8 cellular contexts compared by ENCODE assay signal in genomic region chr10:62018141-62018911, GRCh38.
DNase-seq lines count a peak whose midpoint lies in the region; ATAC-seq lines count a peak whose summit lies in the region.

No MANE protein-coding gene starts in this region.

- H4K5ac ChIP-seq in mesendoderm (ENCODE audit: low read length) = no peak overlapping the region

- no peak overlapping the region for H3K18ac ChIP-seq in mesendoderm (ENCODE audit: low read length)

- H3K79me2 ChIP-seq in mesendoderm (ENCODE audit: control insufficient read depth, insufficient read depth, low read length) = no peaks in the 10 kb centered on the region

- POLR2A ChIA-PET in activated CD4-positive, alpha-beta memory T cell treated with anti-CD3 and anti-CD28 coated beads for 36 hours (lab: Charles Lee) = interaction anchor here (0.6 to 8.9 kb wide), 8 partner anchors 11 to 75 kb away, joined by 3 to 163 read pairs (median 8); no protein-coding TSS in a partner anchor

- H3K27ac ChIP-seq in mesendoderm (ENCODE audit: low read depth, low read length) = no peak overlapping the region

- H2BK5ac ChIP-seq in mesendoderm (ENCODE audit: low read length) = no peak overlapping the region

- no peaks in the 10 kb centered on the region for H3K79me1 ChIP-seq in mesendoderm (ENCODE audit: low read length)

- CTCF ChIA-PET in activated CD4-positive, alpha-beta memory T cell treated with anti-CD3 and anti-CD28 coated beads for 36 hours (lab: Charles Lee) = interaction anchor here (1.1 to 9.1 kb wide), 4 partner anchors 21 to 115 kb away, joined by 3 to 80 read pairs (median 4); no protein-coding TSS in a partner anchor

- no peak for DNase-seq in stimulated activated naive CD8-positive, alpha-beta T cell treated with anti-CD3 and anti-CD28 coated beads, Interleukin-15, Interleukin-2, amounts not matched to agents 100 U/mL and 50 U/mL, for 24 hours
- no peak for DNase-seq in activated CD4-positive, alpha-beta memory T cell treated with anti-CD3 and anti-CD28 coated beads for 36 hours
- DNase-seq in mesendoderm (no peak), foreskin melanocyte (no peak)
- DNase-seq in effector memory CD8-positive, alpha-beta T cell = no peak

- peak overlapping the region; percentile 98 for H3K27ac Mint-ChIP-seq in stimulated activated naive CD8-positive, alpha-beta T cell treated with anti-CD3 and anti-CD28 coated beads, Interleukin-15, Interleukin-2, amounts not matched to agents 100 ng/mL and 50 ng/mL, for 24 hours
- peak overlapping the region; percentile 96 for H3K27ac Mint-ChIP-seq in activated CD4-positive, alpha-beta memory T cell treated with anti-CD3 and anti-CD28 coated beads for 36 hours
- H3K27ac Mint-ChIP-seq in effector memory CD8-positive, alpha-beta T cell = no peak overlapping the region

- H4K8ac ChIP-seq in mesendoderm (ENCODE audit: low read depth, low read length) = no peak overlapping the region

- peaks cover 58% of the 10 kb centered on the region for H3K36me3 Mint-ChIP-seq in stimulated activated naive CD8-positive, alpha-beta T cell treated with anti-CD3 and anti-CD28 coated beads, Interleukin-15, Interleukin-2, amounts not matched to agents 100 ng/mL and 50 ng/mL, for 24 hours (ENCODE audit: low read depth)
- H3K36me3 Mint-ChIP-seq in activated CD4-positive, alpha-beta memory T cell treated with anti-CD3 and anti-CD28 coated beads for 36 hours = peaks cover 40% of the 10 kb centered on the region
- H3K36me3 Mint-ChIP-seq in effector memory CD8-positive, alpha-beta T cell (ENCODE audit: insufficient read depth) = no peaks in the 10 kb centered on the region

- no peak overlapping the region for H3K4me2 ChIP-seq in mesendoderm (ENCODE audit: low read length)

- no peaks in the 10 kb centered on the region for H3K27me3 ChIP-seq in mesendoderm (ENCODE audit: insufficient read depth, low read length, poor library complexity)

- peaks cover 70% of the 10 kb centered on the region for H3K4me1 Mint-ChIP-seq in stimulated activated naive CD8-positive, alpha-beta T cell treated with anti-CD3 and anti-CD28 coated beads, Interleukin-15, Interleukin-2, amounts not matched to agents 100 ng/mL and 50 ng/mL, for 24 hours (ENCODE audit: low read depth)
- H3K4me1 Mint-ChIP-seq in activated CD4-positive, alpha-beta memory T cell treated with anti-CD3 and anti-CD28 coated beads for 36 hours (ENCODE audit: low read depth) = peaks cover 79% of the 10 kb centered on the region
- peaks cover 14 to 46% of the 10 kb centered on the region in 2 donors for H3K4me1 Mint-ChIP-seq in effector memory CD8-positive, alpha-beta T cell (ENCODE audit: low read depth in 2 of 2)

- H3K23ac ChIP-seq in mesendoderm (ENCODE audit: low read length) = no peak overlapping the region

- peaks cover 12% of the 10 kb centered on the region for H3K4me1 ChIP-seq in mesendoderm (ENCODE audit: control insufficient read depth, low read depth, low read length)

- H3K4me3 Mint-ChIP-seq in stimulated activated naive CD8-positive, alpha-beta T cell treated with anti-CD3 and anti-CD28 coated beads, Interleukin-15, Interleukin-2, amounts not matched to agents 100 ng/mL and 50 ng/mL, for 24 hours = peak overlapping the region; percentile 19
- no peak overlapping the region for H3K4me3 Mint-ChIP-seq in activated CD4-positive, alpha-beta memory T cell treated with anti-CD3 and anti-CD28 coated beads for 36 hours
- no peak overlapping the region for H3K4me3 Mint-ChIP-seq in effector memory CD8-positive, alpha-beta T cell

- H3K4me3 ChIP-seq in mesendoderm (ENCODE audit: low read length) = no peak overlapping the region

- H3K36me3 ChIP-seq in mesendoderm (ENCODE audit: control insufficient read depth, insufficient read depth, low read length) = no peaks in the 10 kb centered on the region

- no peak overlapping the region for H2BK15ac ChIP-seq in mesendoderm (replicated peaks; ENCODE audit: low read depth)

- no peak overlapping the region for H3K4ac ChIP-seq in mesendoderm (ENCODE audit: low read depth, low read length)

- no peak for ATAC-seq in stimulated activated naive CD8-positive, alpha-beta T cell treated with anti-CD3 and anti-CD28 coated beads, Interleukin-15, Interleukin-2, amounts not matched to agents 100 U/mL and 50 U/mL, for 24 hours
- ATAC-seq in effector memory CD8-positive, alpha-beta T cell (replicated peaks) = no peak
- no peak for ATAC-seq in GM21723 (IDR thresholded peaks at IDR 0.05; ENCODE audit: unreplicated experiment)
- ATAC-seq in HG03460 (IDR thresholded peaks at IDR 0.05; ENCODE audit: unreplicated experiment) = no peak

- intact Hi-C loops in activated CD4-positive, alpha-beta memory T cell treated with anti-CD3 and anti-CD28 coated beads for 36 hours (cut with micrococcal nuclease) = no loop called here

- H3K9ac ChIP-seq in mesendoderm (ENCODE audit: low read length) = no peak overlapping the region

- no peak overlapping the region for H3K56ac ChIP-seq in mesendoderm (ENCODE audit: low read length)

- no CpG with 5 or more reads among the region's 9 CpGs for WGBS in mesendoderm (ENCODE audit: extremely low coverage, insufficient coverage, low lambda C conversion rate)

- H2BK120ac ChIP-seq in mesendoderm (ENCODE audit: low read depth, low read length) = peak overlapping the region; percentile 61

- H2AK5ac ChIP-seq in mesendoderm (ENCODE audit: low read length) = no peak overlapping the region

- H3K9me3 Mint-ChIP-seq in stimulated activated naive CD8-positive, alpha-beta T cell treated with anti-CD3 and anti-CD28 coated beads, Interleukin-15, Interleukin-2, amounts not matched to agents 100 ng/mL and 50 ng/mL, for 24 hours = peaks cover 13% of the 10 kb centered on the region
- H3K9me3 Mint-ChIP-seq in activated CD4-positive, alpha-beta memory T cell treated with anti-CD3 and anti-CD28 coated beads for 36 hours = peaks cover 5% of the 10 kb centered on the region
- H3K9me3 Mint-ChIP-seq in effector memory CD8-positive, alpha-beta T cell = no peaks in the 10 kb centered on the region

- H3K27me3 Mint-ChIP-seq in stimulated activated naive CD8-positive, alpha-beta T cell treated with anti-CD3 and anti-CD28 coated beads, Interleukin-15, Interleukin-2, amounts not matched to agents 100 ng/mL and 50 ng/mL, for 24 hours = no peaks in the 10 kb centered on the region
- H3K27me3 Mint-ChIP-seq in activated CD4-positive, alpha-beta memory T cell treated with anti-CD3 and anti-CD28 coated beads for 36 hours = no peaks in the 10 kb centered on the region
- H3K27me3 Mint-ChIP-seq in effector memory CD8-positive, alpha-beta T cell = no peaks in the 10 kb centered on the region

Comparison
In these comparisons a context has a peak if more than half of its experiments do, and no peak if none do; other contexts are left out.
1. H3K27ac Mint-ChIP-seq: peak in stimulated activated naive CD8-positive, alpha-beta T cell treated with anti-CD3 and anti-CD28 coated beads, Interleukin-15, Interleukin-2, amounts not matched to agents 100 ng/mL and 50 ng/mL, for 24 hours (single experiment) and activated CD4-positive, alpha-beta memory T cell treated with anti-CD3 and anti-CD28 coated beads for 36 hours (single experiment); none in effector memory CD8-positive, alpha-beta T cell (0 of 2).